15 cellular contexts compared by ENCODE assay signal in the genomic region with DNA sequence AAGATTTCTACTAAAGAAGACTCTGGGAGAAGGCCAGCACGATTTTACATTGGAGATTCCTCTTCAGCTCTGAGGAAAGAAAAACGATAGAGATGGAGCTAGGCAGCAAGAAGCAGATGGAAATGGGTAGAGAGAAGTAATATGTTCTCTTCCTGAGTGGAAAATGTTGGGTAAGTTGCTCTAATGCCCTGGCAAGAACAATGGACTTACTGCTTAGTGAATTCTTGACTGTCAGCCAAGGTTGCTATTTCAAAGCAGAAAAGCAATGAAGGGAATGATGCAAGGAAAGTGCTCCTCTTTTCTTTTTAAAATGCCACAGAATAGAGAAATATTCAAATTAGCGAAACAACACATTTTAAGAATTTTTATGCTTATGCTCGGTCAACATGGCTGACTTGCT. TPM values are rescaled to one million over a fixed set of nuclear protein-coding genes. Genes with fewer than 3 reads are reported as not detected.
DNase-seq lines count a peak whose midpoint lies in the region; ATAC-seq and TF ChIP-seq lines count a peak whose summit lies in the region.
"Had no signal": no experiment of that assay in that cellular context is flagged by ENCODE, and none has a peak within 500 bp of the region (broad histone marks: within the 10 kb centered on the region; RNA-seq: fewer than 3 reads in every experiment).

No MANE protein-coding gene starts in this region.

- no peak overlapping the region for H3K27ac Mint-ChIP-seq in osteocyte (ENCODE audit: unreplicated experiment)
- H3K27ac Mint-ChIP-seq: stimulated activated memory B cell treated with anti-CD40 and anti-IgM and Interleukin-4, amounts not matched to agents 10 μg/mL and 1 μg/mL and 100 μg/mL, for 72 hours had no signal

- H3K4me3 ChIP-seq in cardiac fibroblast (replicated peaks in 1 of 2; ENCODE audit: low read depth in 2 of 2, low read length in 2 of 2), result no peak overlapping the region
- no peak overlapping the region for H3K4me3 ChIP-seq in kidney epithelial cell (ENCODE audit: low read depth, low read length)

- ATAC-seq in GM21786 (IDR thresholded peaks at IDR 0.05; ENCODE audit: unreplicated experiment), result no peak
- ATAC-seq: stimulated activated memory B cell treated with anti-CD40 and anti-IgM and Interleukin-4, amounts not matched to agents 10 μg/mL and 1 μg/mL and 100 μg/mL, for 72 hours had no signal

- TF ChIP-seq CTCF in cardiac fibroblast (IDR thresholded peaks at IDR 0.05; ENCODE audit: low read depth, low read length) (no peak), kidney epithelial cell (IDR thresholded peaks at IDR 0.05; ENCODE audit: insufficient read depth, low read length, poor library complexity, severe bottlenecking) (no peak), osteocyte (IDR thresholded peaks at IDR 0.05) (no peak)

- peaks cover 1% of the 10 kb centered on the region for H3K4me1 Mint-ChIP-seq in osteocyte (ENCODE audit: unreplicated experiment)
- H3K4me1 Mint-ChIP-seq: stimulated activated memory B cell treated with anti-CD40 and anti-IgM and Interleukin-4, amounts not matched to agents 10 μg/mL and 1 μg/mL and 100 μg/mL, for 72 hours had no signal

- H3K27me3 ChIP-seq in kidney epithelial cell (ENCODE audit: control insufficient read depth, insufficient read depth, low read length), result no peaks in the 10 kb centered on the region
- H3K27me3 ChIP-seq: neutrophil had no signal

- H3K4me3 Mint-ChIP-seq in osteocyte (ENCODE audit: unreplicated experiment), result no peak overlapping the region
- H3K4me3 Mint-ChIP-seq: stimulated activated memory B cell treated with anti-CD40 and anti-IgM and Interleukin-4, amounts not matched to agents 10 μg/mL and 1 μg/mL and 100 μg/mL, for 72 hours had no signal

- H3K9me3 Mint-ChIP-seq in osteocyte (ENCODE audit: unreplicated experiment), result no peaks in the 10 kb centered on the region

- DNase-seq in AG08396 (ENCODE audit: low spot score) (peak; percentile 15), HT1080 (ENCODE audit: low read depth) (peak; percentile 9), cardiac fibroblast (ENCODE audit: low read depth in 2 of 2) (peak; percentile 90 to 95), kidney epithelial cell (ENCODE audit: low read depth) (peak; percentile 35), DMS153 (lab: John Stamatoyannopoulos, UW) (no peak), osteocyte (ENCODE audit: extremely low spot score, unreplicated experiment) (no peak), DMS114 treated with DMSO at 0.1 percent for 48 hours (lab: John Stamatoyannopoulos, UW; ENCODE audit: unreplicated experiment) (no peak)
- DNase-seq: activated T-cell treated with anti-CD3 and anti-CD28 coated beads, Interleukin-2, amount 50 U/mL, for 1 hour; aorta; C1 segment of cervical spinal cord; NCI-H526 treated with DMSO at 0.1 percent for 48 hours; SHP77 had no signal

- peaks cover 1% of the 10 kb centered on the region for H3K36me3 Mint-ChIP-seq in osteocyte (ENCODE audit: unreplicated experiment)

- H3K27me3 Mint-ChIP-seq in osteocyte (ENCODE audit: unreplicated experiment), result peaks cover 3% of the 10 kb centered on the region
- H3K27me3 Mint-ChIP-seq: stimulated activated memory B cell treated with anti-CD40 and anti-IgM and Interleukin-4, amounts not matched to agents 10 μg/mL and 1 μg/mL and 100 μg/mL, for 72 hours had no signal

- H3K36me3 ChIP-seq in kidney epithelial cell (ENCODE audit: control insufficient read depth, insufficient read depth, low read length), result no peaks in the 10 kb centered on the region
- H3K36me3 ChIP-seq: neutrophil had no signal

RNA-seq across cellular contexts. Expression of gene CWF19L2, which starts 38.4 kb away (rescaled TPM):
- total RNA-seq in HT1080 (2014; rRNA removed; shearing (Covaris generic)), result 8.0 and 9.0 TPM in 2 replicates
- 5.8 and 6.8 TPM in 2 replicates for polyA plus RNA-seq in HT1080 (2015; cell fraction: cytosol; rRNA removed)
- polyA plus RNA-seq in HT1080 (2015; cell fraction: nucleus; rRNA removed), result 10.2 and 11.3 TPM in 2 replicates
- total RNA-seq in kidney epithelial cell (7.6 and 8.7 TPM in 2 replicates), osteocyte (10.3 and 11.9 TPM in 2 replicates)

Comparison
In these comparisons a context has a peak if more than half of its experiments do, and no peak if none do; other contexts are left out.
1. DNase-seq: peak in AG08396 (single experiment), HT1080 (single experiment), cardiac fibroblast (2 of 2) and kidney epithelial cell (single experiment); none in DMS153 (single experiment), osteocyte (single experiment) and DMS114 treated with DMSO at 0.1 percent for 48 hours (single experiment).